ENCODE assay signal across 9 cellular contexts in genomic region chr20:25308671-25309394, GRCh38.
A peak's percentile ranks its signal among the peaks of the same experiment; 100 is the strongest.
DNase-seq lines count a peak whose midpoint lies in the region; ATAC-seq, FAIRE-seq and TF ChIP-seq lines count a peak whose summit lies in the region.
"Had no signal": no experiment of that assay in that cellular context is flagged by ENCODE, and none has a peak within 500 bp of the region (broad histone marks: within the 10 kb centered on the region; RNA-seq: fewer than 3 reads in every experiment).

No MANE protein-coding gene starts in this region.

- intact Hi-C loops in natural killer cell (cut with micrococcal nuclease), result no loop called here

- DNase-seq in GM23248, result peak; percentile 84
- DNase-seq in RCC 7860 (ENCODE audit: low spot score), result peak; percentile 85
- peak; percentile 32 for DNase-seq in epithelial cell of proximal tubule (ENCODE audit: low read depth)
- no peak for DNase-seq in activated T-cell treated with anti-CD3 and anti-CD28 coated beads, Interleukin-2, amount 50 U/mL, for 48 hours
- no peak for DNase-seq in natural killer cell
- DNase-seq in stimulated activated CD8-positive, alpha-beta memory T cell treated with anti-CD3 and anti-CD28 coated beads, Interleukin-4, amount 100 ng/mL, for 48 hours, result no peak
- DNase-seq: stimulated activated CD4-positive, alpha-beta T cell treated with anti-CD3 and anti-CD28 coated beads, Interleukin-2, amount 100 ng/mL, for 48 hours had no signal

- peak; percentile 71 for FAIRE-seq in RCC 7860 (lab: Jason Lieb, UNC)

- no peaks in the 10 kb centered on the region for H3K9me3 ChIP-seq in GM23248 (ENCODE audit: low read depth)
- no peaks in the 10 kb centered on the region for H3K9me3 ChIP-seq in skeletal muscle satellite cell (replicated peaks; ENCODE audit: low read length)

- no peaks in the 10 kb centered on the region for H3K9me3 Mint-ChIP-seq in natural killer cell

- peak overlapping the region; percentile 87 for H3K9ac ChIP-seq in GM23248
- peak overlapping the region; percentile 67 for H3K9ac ChIP-seq in skeletal muscle satellite cell (ENCODE audit: low read depth, low read length)

- 0 out of 2 replicates have a peak, but pooled peaks cover 5% of the 10 kb centered on the region for H3K36me3 ChIP-seq in GM23248 (ENCODE audit: low read depth)
- H3K36me3 ChIP-seq in skeletal muscle satellite cell (ENCODE audit: insufficient read depth, low read length), result no peaks in the 10 kb centered on the region

- peaks cover 17% of the 10 kb centered on the region for H3F3A ChIP-seq in GM23248 (ENCODE audit: insufficient read depth)

- H3K36me3 Mint-ChIP-seq in natural killer cell, result no peaks in the 10 kb centered on the region

- peak overlapping the region in 1 of 2 donors; percentile 58 for H3K27ac Mint-ChIP-seq in natural killer cell

- H3K4me3 ChIP-seq in GM23248 (no peak overlapping the region), epithelial cell of proximal tubule (ENCODE audit: low read depth, low read length) (no peak overlapping the region), skeletal muscle satellite cell (ENCODE audit: low read length) (peak overlapping the region; percentile 13)

- H3K4me1 Mint-ChIP-seq in natural killer cell, result peaks cover 7 to 26% of the 10 kb centered on the region in 2 donors

- TF ChIP-seq CTCF in epithelial cell of proximal tubule (conservative IDR thresholded peaks at IDR 0.05; ENCODE audit: low read depth, low read length) (no peak), natural killer cell (IDR thresholded peaks at IDR 0.05) (no peak)

- in situ Hi-C loops in GM23248 (cut with MboI), result no loop called here

- no peak overlapping the region for H3K4me3 Mint-ChIP-seq in natural killer cell

- peaks cover 32% of the 10 kb centered on the region for H3K4me1 ChIP-seq in GM23248 (ENCODE audit: insufficient read depth)
- H3K4me1 ChIP-seq in skeletal muscle satellite cell (ENCODE audit: control insufficient read depth, insufficient read depth, low read length), result peaks cover 34% of the 10 kb centered on the region

- no peaks in the 10 kb centered on the region for H3K27me3 Mint-ChIP-seq in natural killer cell (ENCODE audit: low read depth in 2 of 2)

- H3K9me2 ChIP-seq in GM23248 (ENCODE audit: insufficient read depth), result no peaks in the 10 kb centered on the region

- H3K27me3 ChIP-seq in GM23248 (replicated peaks; ENCODE audit: insufficient read depth) (no peaks in the 10 kb centered on the region), skeletal muscle satellite cell (ENCODE audit: control insufficient read depth, insufficient read depth, low read length) (no peaks in the 10 kb centered on the region)

- H3K79me2 ChIP-seq in GM23248 (ENCODE audit: insufficient read depth), result no peaks in the 10 kb centered on the region

- 75 to 82% methylated on average over 17 of the region's 17 CpGs for WGBS in GM23248 (ENCODE audit: low coverage in 1 of 2, low lambda C conversion rate in 2 of 2, missing lambda C conversion rate in 2 of 2), 2 experiments

- ATAC-seq in natural killer cell (no peak), GM19455 (IDR thresholded peaks at IDR 0.05; ENCODE audit: unreplicated experiment) (no peak)

- H3K4me2 ChIP-seq in GM23248 (ENCODE audit: unreplicated experiment), result peak overlapping the region; percentile 96
- peak overlapping the region; percentile 72 for H3K4me2 ChIP-seq in skeletal muscle satellite cell (ENCODE audit: low read length)

- no peak overlapping the region for H2AFZ ChIP-seq in GM23248

- no peaks in the 10 kb centered on the region for H4K20me1 ChIP-seq in GM23248 (ENCODE audit: insufficient read depth)

- peak overlapping the region; percentile 97 for H3K27ac ChIP-seq in GM23248

Comparison
In these comparisons a context has a peak if more than half of its experiments do, and no peak if none do; other contexts are left out.
1. DNase-seq: peak in GM23248 (single experiment), RCC 7860 (single experiment) and epithelial cell of proximal tubule (single experiment); none in activated T-cell treated with anti-CD3 and anti-CD28 coated beads, Interleukin-2, amount 50 U/mL, for 48 hours (0 of 2), natural killer cell (single experiment) and stimulated activated CD8-positive, alpha-beta memory T cell treated with anti-CD3 and anti-CD28 coated beads, Interleukin-4, amount 100 ng/mL, for 48 hours (single experiment).